In genomic region chr4:87003266-87003665, GRCh38 we compare ENCODE assay signal across 22 cellular contexts.
A peak's percentile ranks its signal among the peaks of the same experiment; 100 is the strongest.
DNase-seq lines count a peak whose midpoint lies in the region; ATAC-seq, FAIRE-seq and TF ChIP-seq lines count a peak whose summit lies in the region.
"Had no signal": no experiment of that assay in that cellular context is flagged by ENCODE, and none has a peak within 500 bp of the region (broad histone marks: within the 10 kb centered on the region; RNA-seq: fewer than 3 reads in every experiment).

No MANE protein-coding gene starts in this region.

- no peaks in the 10 kb centered on the region for H3K27me3 ChIP-seq in CD4-positive, alpha-beta memory T cell (ENCODE audit: insufficient read depth, low read length)
- H3K27me3 ChIP-seq in mesendoderm (ENCODE audit: insufficient read depth, low read length, poor library complexity) = no peaks in the 10 kb centered on the region
- H3K27me3 ChIP-seq in pancreas = no peaks in the 10 kb centered on the region

- H2BK15ac ChIP-seq in mesendoderm (replicated peaks; ENCODE audit: low read depth) = no peak overlapping the region

- CTCF ChIA-PET in CD4-positive, alpha-beta memory T cell (lab: Charles Lee; ENCODE audit: partially characterized antibody) = no interaction called here
- CTCF ChIA-PET in HEK293 (lab: Yijun Ruan, JAX) = interaction anchor here (3.6 kb wide), 1 partner anchor 81 kb away, joined by 18 read pairs; no protein-coding TSS in a partner anchor

- TF ChIP-seq CTCF in HEK293 (tag by site-specific recombination; IDR thresholded peaks at IDR 0.05) = no peak
- no peak for TF ChIP-seq CTCF in pancreas (IDR thresholded peaks at IDR 0.05)

- H3K23ac ChIP-seq in mesendoderm (ENCODE audit: low read length) = no peak overlapping the region

- H3K27me3 Mint-ChIP-seq in CD4-positive, alpha-beta memory T cell = no peaks in the 10 kb centered on the region

- ATAC-seq in HG03159 (IDR thresholded peaks at IDR 0.05; ENCODE audit: unreplicated experiment) (no peak), GM18868 (IDR thresholded peaks at IDR 0.05; ENCODE audit: unreplicated experiment) (no peak), pancreas (no peak)

- no CpG with 5 or more reads among the region's 2 CpGs for WGBS in mesendoderm (ENCODE audit: extremely low coverage, insufficient coverage, low lambda C conversion rate)
- WGBS in pancreas, 2 donors = 54 to 56% methylated on average over 2 of the region's 2 CpGs

- peaks cover 9% of the 10 kb centered on the region for H3K79me2 ChIP-seq in mesendoderm (ENCODE audit: control insufficient read depth, insufficient read depth, low read length)

- no peak overlapping the region for H2AK5ac ChIP-seq in mesendoderm (ENCODE audit: low read length)

- H2BK120ac ChIP-seq in mesendoderm (ENCODE audit: low read depth, low read length) = no peak overlapping the region

- peaks cover 50% of the 10 kb centered on the region for H3K4me1 ChIP-seq in CD4-positive, alpha-beta memory T cell (ENCODE audit: insufficient read depth, low read length)
- H3K4me1 ChIP-seq in HEK293 (ENCODE audit: control insufficient read depth, insufficient read depth, low read length) (no peaks in the 10 kb centered on the region), mesendoderm (ENCODE audit: control insufficient read depth, low read depth, low read length) (peaks cover 15% of the 10 kb centered on the region), pancreas (peaks cover 4 to 33% (median 23%) of the 10 kb centered on the region in 3 donors)

- DNase-seq in CD4-positive, alpha-beta memory T cell = no peak
- DNase-seq in SK-MEL-5 (ENCODE audit: low read depth, low spot score) (peak; percentile 20), mesendoderm (peak; percentile 75), substantia nigra (lab: John Stamatoyannopoulos, UW) (no peak), pancreas (no peak)
- DNase-seq: Calu3; KBM-7; NCI-H1417 treated with DMSO at 0.1 percent for 48 hours; NCI-H187 treated with DMSO at 0.1 percent for 48 hours; NCI-H2171 treated with DMSO at 0.1 percent for 48 hours; NCI-H446 treated with DMSO at 0.1 percent for 48 hours; NK-92 treated with Interleukin-12 subunit alpha and Interleukin-12 subunit beta, amount 100 ng/mL, for 24 hours; Right ventricle myocardium superior; SK-N-SH; T-helper 9 cell had no signal

- peak overlapping the region; percentile 31 to 91 (median 67) for H3K27ac Mint-ChIP-seq in CD4-positive, alpha-beta memory T cell

- H3K27ac ChIP-seq in CD4-positive, alpha-beta memory T cell (ENCODE audit: low read depth, low read length) = no peak overlapping the region
- no peak overlapping the region for H3K27ac ChIP-seq in HEK293 (ENCODE audit: extremely low read depth, low read depth, low read length)
- no peak overlapping the region for H3K27ac ChIP-seq in mesendoderm (ENCODE audit: low read depth, low read length)
- no peak overlapping the region for H3K27ac ChIP-seq in substantia nigra (ENCODE audit: low read depth, low read length, poor library complexity, severe bottlenecking)
- H3K27ac ChIP-seq in pancreas = no peak overlapping the region
- H3K27ac ChIP-seq: C4-2B had no signal

- H4K5ac ChIP-seq in mesendoderm (ENCODE audit: low read length) = no peak overlapping the region

- no peak overlapping the region for H3K4me2 ChIP-seq in mesendoderm (ENCODE audit: low read length)
- H3K4me2 ChIP-seq: SK-N-SH had no signal

- peaks cover 0 to 1% (median 0%) of the 10 kb centered on the region in 8 donors for H3K9me3 Mint-ChIP-seq in CD4-positive, alpha-beta memory T cell

- H3K9ac ChIP-seq in mesendoderm (ENCODE audit: low read length) = no peak overlapping the region
- H3K9ac ChIP-seq: SK-N-SH had no signal

- intact Hi-C loops in CD4-positive, alpha-beta memory T cell (cut with micrococcal nuclease) = no loop called here
- intact Hi-C loops in pancreas (cut with DNase I) = no loop called here

- peak overlapping the region; percentile 40 for H3K56ac ChIP-seq in mesendoderm (ENCODE audit: low read length)

- in situ Hi-C loops in SK-MEL-5 (cut with HindIII; ENCODE audit: low pct_unique_long_range_greater_than_20kb, low sequenced_read_pairs) = no loop called here

- H3K4me1 Mint-ChIP-seq in CD4-positive, alpha-beta memory T cell = peaks cover 48 to 60% (median 56%) of the 10 kb centered on the region in 4 donors

- no peak overlapping the region for H3K4me3 ChIP-seq in CD4-positive, alpha-beta memory T cell (ENCODE audit: low read length in 2 of 2)
- H3K4me3 ChIP-seq in HEK293 (ENCODE audit: low read depth, low read length) = no peak overlapping the region
- H3K4me3 ChIP-seq in mesendoderm (ENCODE audit: low read length) = no peak overlapping the region
- no peak overlapping the region for H3K4me3 ChIP-seq in pancreas
- H3K4me3 ChIP-seq: HAP-1 had no signal

- H3K36me3 Mint-ChIP-seq in CD4-positive, alpha-beta memory T cell = peaks cover 0 to 11% of the 10 kb centered on the region in 2 donors

- no peak overlapping the region for H2BK5ac ChIP-seq in mesendoderm (ENCODE audit: low read length)

- H3K36me3 ChIP-seq in CD4-positive, alpha-beta memory T cell (ENCODE audit: insufficient read depth, low read length) = no peaks in the 10 kb centered on the region
- H3K36me3 ChIP-seq in HEK293 (ENCODE audit: control insufficient read depth in 2 of 2, insufficient read depth in 1 of 2, low read length in 2 of 2) (no peaks in the 10 kb centered on the region), mesendoderm (ENCODE audit: control insufficient read depth, insufficient read depth, low read length) (no peaks in the 10 kb centered on the region), pancreas (no peaks in the 10 kb centered on the region)
- H3K36me3 ChIP-seq: HAP-1 had no signal

- H4K8ac ChIP-seq in mesendoderm (ENCODE audit: low read depth, low read length) = no peak overlapping the region

- FAIRE-seq in pancreas (lab: Jason Lieb, UNC) = no peak
- FAIRE-seq: GM12892, RCC 7860 had no signal

- no peak overlapping the region for H3K4me3 Mint-ChIP-seq in CD4-positive, alpha-beta memory T cell

- no peaks in the 10 kb centered on the region for H3K79me1 ChIP-seq in mesendoderm (ENCODE audit: low read length)

- H3K18ac ChIP-seq in mesendoderm (ENCODE audit: low read length) = no peak overlapping the region

- no peaks in the 10 kb centered on the region for H3K9me3 ChIP-seq in CD4-positive, alpha-beta memory T cell (ENCODE audit: control insufficient read depth in 1 of 2, low read length in 2 of 2)
- H3K9me3 ChIP-seq in HEK293 (ENCODE audit: control insufficient read depth, insufficient read depth, low read depth, low read length) = no peaks in the 10 kb centered on the region
- no peaks in the 10 kb centered on the region for H3K9me3 ChIP-seq in pancreas
- H3K9me3 ChIP-seq: HAP-1, SK-N-SH had no signal

- POLR2A ChIA-PET in CD4-positive, alpha-beta memory T cell (lab: Charles Lee; ENCODE audit: partially characterized antibody) = interaction anchor here (10.2 kb wide), 1 partner anchor 65 kb away, joined by 376 read pairs; the partner anchor contains the start of gene AFF1
- POLR2A ChIA-PET in HEK293 (lab: Yijun Ruan, JAX) = no interaction called here

- no peak overlapping the region for H3K4ac ChIP-seq in mesendoderm (ENCODE audit: low read depth, low read length)

TF ChIP-seq in HEK293, 187 proteins besides CTCF, POLR2A, EP300 and RAD21 (continues in another document):
- TF ChIP-seq ZNF324 (tag by site-specific recombination; IDR thresholded peaks at IDR 0.05) (no peak), ZNF366 (tag by site-specific recombination; conservative IDR thresholded peaks at IDR 0.05) (no peak), KLF10 (tag by site-specific recombination; IDR thresholded peaks at IDR 0.05) (no peak), PRDM6 (tag by site-specific recombination; IDR thresholded peaks at IDR 0.05) (peak; percentile 16), ZNF302 (tag by site-specific recombination; IDR thresholded peaks at IDR 0.05; ENCODE audit: low read depth) (no peak), ZNF692 (tag by site-specific recombination; IDR thresholded peaks at IDR 0.05) (no peak), ZNF140 (tag by site-specific recombination; IDR thresholded peaks at IDR 0.05) (no peak), ZIC2 (tag by site-specific recombination; IDR thresholded peaks at IDR 0.05) (no peak), ZNF768 (tag by site-specific recombination; IDR thresholded peaks at IDR 0.05) (no peak), ATF2 (tag by site-specific recombination; IDR thresholded peaks at IDR 0.05; ENCODE audit: low read depth) (no peak), EGR2 (tag by site-specific recombination; IDR thresholded peaks at IDR 0.05; ENCODE audit: low read depth) (no peak)

Comparison
In these comparisons a context has a peak if more than half of its experiments do, and no peak if none do; other contexts are left out.
1. DNase-seq: peak in SK-MEL-5 (single experiment) and mesendoderm (single experiment); none in CD4-positive, alpha-beta memory T cell (0 of 5), substantia nigra (0 of 49) and pancreas (0 of 6).